10 cellular contexts compared by ENCODE assay signal in the genomic region with DNA sequence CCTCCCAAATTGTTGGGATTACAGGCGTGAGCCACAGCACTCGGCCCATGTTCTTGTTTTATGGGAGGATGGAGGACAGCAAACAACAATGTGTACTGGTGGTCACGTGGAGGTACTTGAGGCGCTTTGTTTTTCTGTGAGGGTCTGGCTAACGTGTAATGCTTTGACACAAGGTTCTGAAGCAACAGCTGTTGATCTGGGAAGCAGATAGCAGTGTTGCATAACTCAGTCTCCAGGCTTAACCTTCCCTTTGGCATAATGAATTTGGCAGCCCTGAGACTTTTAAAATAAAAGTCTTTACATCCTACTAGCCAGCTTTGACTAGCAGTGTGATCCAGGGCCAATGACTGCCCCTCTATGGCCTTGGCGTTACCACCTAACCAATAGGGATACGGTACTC. TPM values are rescaled to one million over a fixed set of nuclear protein-coding genes. Genes with fewer than 3 reads are reported as not detected.
A peak's percentile ranks its signal among the peaks of the same experiment; 100 is the strongest.
DNase-seq lines count a peak whose midpoint lies in the region; ATAC-seq, FAIRE-seq and TF ChIP-seq lines count a peak whose summit lies in the region.
"Had no signal": no experiment of that assay in that cellular context is flagged by ENCODE, and none has a peak within 500 bp of the region (broad histone marks: within the 10 kb centered on the region; RNA-seq: fewer than 3 reads in every experiment).

No MANE protein-coding gene starts in this region.

- H3K36me3 ChIP-seq in left ventricle myocardium inferior (no peaks in the 10 kb centered on the region), heart left ventricle (peaks cover 0 to 6% (median 0%) of the 10 kb centered on the region in 9 donors), HepG2 (replicated peaks in 1 of 2; ENCODE audit: control insufficient read depth in 1 of 2, insufficient read depth in 2 of 2, low read length in 2 of 2) (no peaks in the 10 kb centered on the region)

- H3K27me3 Mint-ChIP-seq in activated B cell treated with CpG ODN at 0.5 μM for 24 hours = no peaks in the 10 kb centered on the region
- H3K27me3 Mint-ChIP-seq in type B pancreatic cell = no peaks in the 10 kb centered on the region

- intact Hi-C loops in left ventricle myocardium inferior (cut with micrococcal nuclease) (no loop called here), heart left ventricle (cut with DNase I) (loop anchor here in 8 of 10 donors (2.0 to 10.0 kb wide), 14 partner anchors 19 to 249 kb away; a partner anchor contains a TSS), activated B cell treated with CpG ODN at 0.5 μM for 24 hours (cut with micrococcal nuclease) (loop anchor here (2.0 kb wide), 2 partner anchors 35 to 41 kb away; a partner anchor contains a TSS), HepG2 (cut with micrococcal nuclease; ENCODE audit: unreplicated experiment) (loop anchor here (5.0 to 10.0 kb wide), 2 partner anchors 49 to 173 kb away; a partner anchor contains a TSS)

- H3K4me3 Mint-ChIP-seq in activated B cell treated with CpG ODN at 0.5 μM for 24 hours = no peak overlapping the region
- H3K4me3 Mint-ChIP-seq in type B pancreatic cell = no peak overlapping the region

- CTCF ChIA-PET in activated B cell treated with CpG ODN at 0.5 μM for 24 hours (lab: Charles Lee) = interaction anchor here (1.0 to 4.9 kb wide), 12 partner anchors 9 to 493 kb away, joined by 4 to 90 read pairs (median 16); a partner anchor contains a TSS
- CTCF ChIA-PET in HepG2 (lab: Yijun Ruan, JAX; ENCODE audit: low intra/inter-chr PET ratio, low total read pairs) = interaction anchor here (1.2 kb wide), 1 partner anchor 20 kb away, joined by 4 read pairs; no protein-coding TSS in a partner anchor

- no TSS peak for BruUV-seq in HepG2 (replicated peaks; lab: Mats Ljungman, UMichigan)

- ATAC-seq in heart left ventricle (no peak), activated B cell treated with CpG ODN at 0.5 μM for 24 hours (ENCODE audit: low read depth) (no peak), HepG2 (no peak)

- POLR2A ChIA-PET in activated B cell treated with CpG ODN at 0.5 μM for 24 hours (lab: Charles Lee) (interaction anchor here (0.7 to 5.2 kb wide), 16 partner anchors 9 to 359 kb away, joined by 4 to 55 read pairs (median 7); a partner anchor contains a TSS), HepG2 (lab: Yijun Ruan, JAX) (interaction anchor here (0.8 to 3.0 kb wide), 5 partner anchors 9 to 158 kb away, joined by 3 to 12 read pairs (median 9); a partner anchor contains a TSS)

- H3K27me3 ChIP-seq in left ventricle myocardium inferior (ENCODE audit: low read depth) (no peaks in the 10 kb centered on the region), heart left ventricle (no peaks in the 10 kb centered on the region), HepG2 (ENCODE audit: control insufficient read depth in 1 of 2, insufficient read depth in 2 of 2, low read length in 2 of 2) (no peaks in the 10 kb centered on the region; a peak in 1 of 5 replicates)

- peaks cover 23% of the 10 kb centered on the region for H3K36me3 Mint-ChIP-seq in activated B cell treated with CpG ODN at 0.5 μM for 24 hours (ENCODE audit: low read depth)
- H3K36me3 Mint-ChIP-seq in type B pancreatic cell = peaks cover 14% of the 10 kb centered on the region

- H3K79me2 ChIP-seq in HepG2 (ENCODE audit: insufficient read depth, low read length) = peaks cover 23% of the 10 kb centered on the region

- H3K27ac ChIP-seq in left ventricle myocardium inferior (replicated peaks) = peak overlapping the region; percentile 98
- H3K27ac ChIP-seq in heart left ventricle = peak overlapping the region in 5 of 12 donors; percentile 93 to 98 (median 96)
- H3K27ac ChIP-seq in HepG2 (ENCODE audit: extremely low read length, insufficient read depth, low read length) = no peak overlapping the region

- TF ChIP-seq EP300 in HepG2 (IDR thresholded peaks at IDR 0.05; ENCODE audit: low read depth in 2 of 2, low read length in 2 of 2) = no peak
- TF ChIP-seq EP300 in HepG2 (CRISPR knock-in tag; IDR thresholded peaks at IDR 0.05; ENCODE audit: borderline replicate concordance) = no peak

- WGBS in heart left ventricle, 4 donors = 75 to 86% (median 78%) methylated on average over 7 of the region's 7 CpGs
- 59% methylated on average over 7 of the region's 7 CpGs for WGBS in HepG2 (ENCODE audit: low lambda C conversion rate)

- TF ChIP-seq POLR2A in heart left ventricle (IDR thresholded peaks at IDR 0.05) = no peak
- no peak for TF ChIP-seq POLR2A in HepG2 (IDR thresholded peaks at IDR 0.05; ENCODE audit: insufficient read depth in 1 of 2, low read depth in 2 of 2, low read length in 2 of 2)

- no peaks in the 10 kb centered on the region for H4K20me1 ChIP-seq in HepG2 (ENCODE audit: insufficient read depth, low read length)

- no peak for TF ChIP-seq RAD21 in HepG2 (CRISPR knock-in tag; IDR thresholded peaks at IDR 0.05)

- H3K4me2 ChIP-seq in HepG2 (ENCODE audit: low read depth, low read length) = peak overlapping the region; percentile 98

- H3K9me3 ChIP-seq in left ventricle myocardium inferior (replicated peaks) (no peaks in the 10 kb centered on the region), heart left ventricle (no peaks in the 10 kb centered on the region), HepG2 (ENCODE audit: low read length) (no peaks in the 10 kb centered on the region)

- H2AFZ ChIP-seq in HepG2 (ENCODE audit: low read length) = no peak overlapping the region

- H3K9me3 Mint-ChIP-seq in activated B cell treated with CpG ODN at 0.5 μM for 24 hours = no peaks in the 10 kb centered on the region
- H3K9me3 Mint-ChIP-seq in type B pancreatic cell = no peaks in the 10 kb centered on the region
- H3K9me3 Mint-ChIP-seq: CD8-positive, alpha-beta memory T cell had no signal

- H3K27ac Mint-ChIP-seq in activated B cell treated with CpG ODN at 0.5 μM for 24 hours (peak overlapping the region; percentile 100), type B pancreatic cell (peak overlapping the region; percentile 99)

- no peak for FAIRE-seq in HepG2 (lab: Jason Lieb, UNC)
- FAIRE-seq in urothelium cell line (lab: Jason Lieb, UNC) = no peak

- H3K4me3 ChIP-seq in left ventricle myocardium inferior (no peak overlapping the region), heart left ventricle (no peak overlapping the region), HepG2 (replicated peaks in 1 of 3; ENCODE audit: insufficient read depth in 1 of 3, low read depth in 2 of 3, low read length in 3 of 3) (peak overlapping the region in 1 of 3 experiments; percentile 100; a peak in 1 of 6 replicates)

- H3K9ac ChIP-seq in HepG2 (ENCODE audit: insufficient read depth, low read depth, low read length) = no peak overlapping the region

- TF ChIP-seq CTCF in left ventricle myocardium inferior (IDR thresholded peaks at IDR 0.05; ENCODE audit: borderline replicate concordance) (no peak), heart left ventricle (IDR thresholded peaks at IDR 0.05) (no peak), activated B cell treated with CpG ODN at 0.5 μM for 24 hours (IDR thresholded peaks at IDR 0.05) (no peak), HepG2 (CRISPR knock-in tag; IDR thresholded peaks at IDR 0.05) (no peak), type B pancreatic cell (conservative IDR thresholded peaks at IDR 0.05) (no peak)

- H3K4me1 Mint-ChIP-seq in activated B cell treated with CpG ODN at 0.5 μM for 24 hours (peaks cover 49% of the 10 kb centered on the region), type B pancreatic cell (ENCODE audit: unreplicated experiment) (peaks cover 33% of the 10 kb centered on the region)

- peaks cover 50% of the 10 kb centered on the region for H3K4me1 ChIP-seq in left ventricle myocardium inferior
- peaks cover 6 to 50% (median 24%) of the 10 kb centered on the region in 12 donors for H3K4me1 ChIP-seq in heart left ventricle
- H3K4me1 ChIP-seq in HepG2 (ENCODE audit: insufficient read depth, low read length) = peaks cover 40% of the 10 kb centered on the region

- in situ Hi-C loops in HepG2 (cut with HindIII; ENCODE audit: extremely low pct_ligation_motif_present, low pct_unique_long_range_greater_than_20kb) = no loop called here

- DNase-seq in left ventricle myocardium inferior (no peak), heart left ventricle (no peak), activated B cell treated with CpG ODN at 0.5 μM for 24 hours (no peak), HepG2 (ENCODE audit: low spot score) (no peak), type B pancreatic cell (ENCODE audit: extremely low spot score, unreplicated experiment) (no peak), NCI-H2227 treated with DMSO at 0.1 percent for 48 hours (lab: John Stamatoyannopoulos, UW) (no peak), urothelium cell line (ENCODE audit: low spot score) (no peak)
- DNase-seq in stimulated activated CD4-positive, alpha-beta T cell treated with anti-CD3 and anti-CD28 coated beads, Interleukin-2, amount 100 ng/mL, for 48 hours = no peak
- DNase-seq: activated CD4-positive, alpha-beta T cell treated with anti-CD3 and anti-CD28 coated beads for 4 hours; CD8-positive, alpha-beta memory T cell had no signal

RNA-seq across cellular contexts. Expression of a gene that starts 6.9 kb away (rescaled TPM):
- 11.8 TPM for total RNA-seq in left ventricle myocardium inferior
- total RNA-seq in heart left ventricle = 10 to 100 TPM; 17.0 to 41.5 (median 21.2) TPM
- polyA plus RNA-seq in heart left ventricle = 10 to 100 TPM in 1 of 2 donors, 1 to 10 TPM in 1; 8.2 to 18.4 TPM
- 55.0 and 81.2 TPM in 2 replicates for total RNA-seq in activated B cell treated with CpG ODN at 0.5 μM for 24 hours
- 3.0 and 4.4 TPM in 2 replicates for total RNA-seq in HepG2 (2016; rRNA removed; fragmentation: Illumina TruSeq; extraction: Trizol)
- total RNA-seq in HepG2 (2016; cell fraction: cytosol; rRNA removed; fragmentation: Illumina TruSeq; extraction: Trizol; ENCODE audit: low read depth) = 4.9 and 7.2 TPM in 2 replicates
- total RNA-seq in HepG2 (2016; cell fraction: insoluble cytoplasmic fraction; rRNA removed; fragmentation: Illumina TruSeq; extraction: Trizol) = 1.4 and 3.8 TPM in 2 replicates
- 6.2 and 8.6 TPM in 2 replicates for total RNA-seq in HepG2 (2016; cell fraction: membrane; rRNA removed; fragmentation: Illumina TruSeq; extraction: Trizol)
- total RNA-seq in HepG2 (2016; cell fraction: nucleus; rRNA removed; fragmentation: Illumina TruSeq; extraction: Trizol) = 3.4 and 4.3 TPM in 2 replicates
- polyA plus RNA-seq in HepG2 (2011; rRNA removed) = 6.0 and 7.0 TPM in 2 replicates
- polyA plus RNA-seq in HepG2 (2011; cell fraction: cytosol; rRNA removed) = 4.7 and 7.3 TPM in 2 replicates
- 27.6 and 35.1 TPM in 2 replicates for polyA plus RNA-seq in HepG2 (2011; cell fraction: nucleus; rRNA removed)
- 18.9 and 26.2 TPM in 2 replicates for polyA plus RNA-seq in HepG2 (2012)
- 32.0 and 36.6 TPM in 2 replicates for polyA plus RNA-seq in HepG2 (2016; cell fraction: cytosol; fragmentation: Illumina TruSeq; extraction: Trizol; ENCODE audit: low read depth)
- polyA plus RNA-seq in HepG2 (2016; cell fraction: insoluble cytoplasmic fraction; fragmentation: Illumina TruSeq; extraction: Trizol; ENCODE audit: low read depth) = 11.3 and 16.8 TPM in 2 replicates
- 30.4 and 35.3 TPM in 2 replicates for polyA plus RNA-seq in HepG2 (2016; cell fraction: membrane; fragmentation: Illumina TruSeq; extraction: Trizol; ENCODE audit: low read depth)
- 20.0 and 25.7 TPM in 2 replicates for polyA plus RNA-seq in HepG2 (2016; cell fraction: nucleus; fragmentation: Illumina TruSeq; extraction: Trizol; ENCODE audit: insufficient read depth, low read depth)
- polyA minus RNA-seq in HepG2 (2011; rRNA and poly(A)+ RNA removed; ENCODE audit: low replicate concordance) = 7.9 and 9.8 TPM in 2 replicates
- 8.1 and 9.1 TPM in 2 replicates for polyA minus RNA-seq in HepG2 (2011; cell fraction: cytosol; rRNA and poly(A)+ RNA removed)
- polyA minus RNA-seq in HepG2 (2011; cell fraction: nucleus; rRNA and poly(A)+ RNA removed) = 7.1 and 8.8 TPM in 2 replicates
- total RNA-seq in type B pancreatic cell (ENCODE audit: low replicate concordance) = 28.5 and 37.4 TPM in 2 replicates

RNA-seq across cellular contexts. Expression of a gene that starts 9.5 kb away (rescaled TPM):
- total RNA-seq in left ventricle myocardium inferior (13.2 TPM), heart left ventricle (10 to 100 TPM in 4 of 9 donors, 1 to 10 TPM in 5; 6.7 to 15.8 (median 9.2) TPM), activated B cell treated with CpG ODN at 0.5 μM for 24 hours (8.7 and 8.9 TPM in 2 replicates), HepG2 (2016; rRNA removed; fragmentation: Illumina TruSeq; extraction: Trizol) (4.0 and 4.2 TPM in 2 replicates), type B pancreatic cell (ENCODE audit: low replicate concordance) (9.4 and 9.6 TPM in 2 replicates)
- polyA plus RNA-seq in heart left ventricle (10 to 100 TPM in 1 of 2 donors, 1 to 10 TPM in 1; 8.5 to 10.4 TPM), HepG2 (2011; rRNA removed) (4.1 and 5.1 TPM in 2 replicates)
- 1.1 and 1.3 TPM in 2 replicates for total RNA-seq in HepG2 (2016; cell fraction: cytosol; rRNA removed; fragmentation: Illumina TruSeq; extraction: Trizol; ENCODE audit: low read depth)
- total RNA-seq in HepG2 (2016; cell fraction: insoluble cytoplasmic fraction; rRNA removed; fragmentation: Illumina TruSeq; extraction: Trizol) = 3.2 and 4.6 TPM in 2 replicates
- total RNA-seq in HepG2 (2016; cell fraction: membrane; rRNA removed; fragmentation: Illumina TruSeq; extraction: Trizol) = 3.3 and 3.7 TPM in 2 replicates
- total RNA-seq in HepG2 (2016; cell fraction: nucleus; rRNA removed; fragmentation: Illumina TruSeq; extraction: Trizol) = 1.9 and 2.1 TPM in 2 replicates
- 2.9 and 3.0 TPM in 2 replicates for polyA plus RNA-seq in HepG2 (2011; cell fraction: cytosol; rRNA removed)
- 9.8 and 12.0 TPM in 2 replicates for polyA plus RNA-seq in HepG2 (2011; cell fraction: nucleus; rRNA removed)
- 4.6 and 5.3 TPM in 2 replicates for polyA plus RNA-seq in HepG2 (2012)
- polyA plus RNA-seq in HepG2 (2016; cell fraction: cytosol; fragmentation: Illumina TruSeq; extraction: Trizol; ENCODE audit: low read depth) = 1.1 and 1.2 TPM in 2 replicates
- polyA plus RNA-seq in HepG2 (2016; cell fraction: insoluble cytoplasmic fraction; fragmentation: Illumina TruSeq; extraction: Trizol; ENCODE audit: low read depth) = 4.7 and 4.8 TPM in 2 replicates
- 1.6 and 1.9 TPM in 2 replicates for polyA plus RNA-seq in HepG2 (2016; cell fraction: membrane; fragmentation: Illumina TruSeq; extraction: Trizol; ENCODE audit: low read depth)
- polyA plus RNA-seq in HepG2 (2016; cell fraction: nucleus; fragmentation: Illumina TruSeq; extraction: Trizol; ENCODE audit: insufficient read depth, low read depth) = 4.1 and 5.8 TPM in 2 replicates
- polyA minus RNA-seq in HepG2 (2011; rRNA and poly(A)+ RNA removed; ENCODE audit: low replicate concordance) = 2.9 and 8.2 TPM in 2 replicates
- 1.7 and 2.9 TPM in 2 replicates for polyA minus RNA-seq in HepG2 (2011; cell fraction: cytosol; rRNA and poly(A)+ RNA removed)
- polyA minus RNA-seq in HepG2 (2011; cell fraction: nucleus; rRNA and poly(A)+ RNA removed) = 4.8 and 5.4 TPM in 2 replicates

RNA-seq across cellular contexts. Expression of a gene that starts 9.6 kb away (rescaled TPM):
- total RNA-seq in left ventricle myocardium inferior (7.1 TPM), heart left ventricle (10 to 100 TPM in 2 of 9 donors, 1 to 10 TPM in 7; 4.7 to 12.7 (median 7.2) TPM), activated B cell treated with CpG ODN at 0.5 μM for 24 hours (42.7 and 46.5 TPM in 2 replicates), HepG2 (2016; rRNA removed; fragmentation: Illumina TruSeq; extraction: Trizol) (18.4 and 19.6 TPM in 2 replicates), type B pancreatic cell (ENCODE audit: low replicate concordance) (41.3 and 43.1 TPM in 2 replicates)
- polyA plus RNA-seq in heart left ventricle (1 to 10 TPM; 5.5 to 9.3 TPM), HepG2 (2011; rRNA removed) (49.5 and 52.6 TPM in 2 replicates)
- 34.0 and 35.7 TPM in 2 replicates for total RNA-seq in HepG2 (2016; cell fraction: cytosol; rRNA removed; fragmentation: Illumina TruSeq; extraction: Trizol; ENCODE audit: low read depth)
- total RNA-seq in HepG2 (2016; cell fraction: insoluble cytoplasmic fraction; rRNA removed; fragmentation: Illumina TruSeq; extraction: Trizol) = 17.7 and 20.9 TPM in 2 replicates
- 38.4 and 42.1 TPM in 2 replicates for total RNA-seq in HepG2 (2016; cell fraction: membrane; rRNA removed; fragmentation: Illumina TruSeq; extraction: Trizol)
- total RNA-seq in HepG2 (2016; cell fraction: nucleus; rRNA removed; fragmentation: Illumina TruSeq; extraction: Trizol) = 10.8 and 12.4 TPM in 2 replicates
- 38.8 and 63.7 TPM in 2 replicates for polyA plus RNA-seq in HepG2 (2011; cell fraction: cytosol; rRNA removed)
- 31.7 and 33.0 TPM in 2 replicates for polyA plus RNA-seq in HepG2 (2011; cell fraction: nucleus; rRNA removed)
- 36.3 and 55.4 TPM in 2 replicates for polyA plus RNA-seq in HepG2 (2012)
- 26.5 and 29.6 TPM in 2 replicates for polyA plus RNA-seq in HepG2 (2016; cell fraction: cytosol; fragmentation: Illumina TruSeq; extraction: Trizol; ENCODE audit: low read depth)
- 17.0 and 19.4 TPM in 2 replicates for polyA plus RNA-seq in HepG2 (2016; cell fraction: insoluble cytoplasmic fraction; fragmentation: Illumina TruSeq; extraction: Trizol; ENCODE audit: low read depth)
- 31.3 and 37.7 TPM in 2 replicates for polyA plus RNA-seq in HepG2 (2016; cell fraction: membrane; fragmentation: Illumina TruSeq; extraction: Trizol; ENCODE audit: low read depth)
- 21.8 and 23.7 TPM in 2 replicates for polyA plus RNA-seq in HepG2 (2016; cell fraction: nucleus; fragmentation: Illumina TruSeq; extraction: Trizol; ENCODE audit: insufficient read depth, low read depth)
- polyA minus RNA-seq in HepG2 (2011; rRNA and poly(A)+ RNA removed; ENCODE audit: low replicate concordance) = 18.8 and 71.6 TPM in 2 replicates
- polyA minus RNA-seq in HepG2 (2011; cell fraction: cytosol; rRNA and poly(A)+ RNA removed) = 32.7 and 49.8 TPM in 2 replicates
- polyA minus RNA-seq in HepG2 (2011; cell fraction: nucleus; rRNA and poly(A)+ RNA removed) = 8.4 and 9.6 TPM in 2 replicates

RNA-seq across cellular contexts. Expression of a gene that starts 14.1 kb away (rescaled TPM):
- total RNA-seq in left ventricle myocardium inferior = 14.6 TPM
- 10 to 100 TPM; 11.7 to 25.8 (median 16.5) TPM for total RNA-seq in heart left ventricle
- polyA plus RNA-seq in heart left ventricle = 10 to 100 TPM; 11.9 to 27.7 TPM
- total RNA-seq in activated B cell treated with CpG ODN at 0.5 μM for 24 hours = 14.0 and 14.4 TPM in 2 replicates
- 7.0 and 8.8 TPM in 2 replicates for total RNA-seq in HepG2 (2016; rRNA removed; fragmentation: Illumina TruSeq; extraction: Trizol)
- total RNA-seq in HepG2 (2016; cell fraction: cytosol; rRNA removed; fragmentation: Illumina TruSeq; extraction: Trizol; ENCODE audit: low read depth) = 10.8 and 12.3 TPM in 2 replicates
- 4.5 and 9.6 TPM in 2 replicates for total RNA-seq in HepG2 (2016; cell fraction: insoluble cytoplasmic fraction; rRNA removed; fragmentation: Illumina TruSeq; extraction: Trizol)
- 15.2 and 19.5 TPM in 2 replicates for total RNA-seq in HepG2 (2016; cell fraction: membrane; rRNA removed; fragmentation: Illumina TruSeq; extraction: Trizol)
- 4.3 and 4.4 TPM in 2 replicates for total RNA-seq in HepG2 (2016; cell fraction: nucleus; rRNA removed; fragmentation: Illumina TruSeq; extraction: Trizol)
- 4.7 and 6.2 TPM in 2 replicates for polyA plus RNA-seq in HepG2 (2011; rRNA removed)
- polyA plus RNA-seq in HepG2 (2011; cell fraction: cytosol; rRNA removed) = 3.2 and 6.1 TPM in 2 replicates
- polyA plus RNA-seq in HepG2 (2011; cell fraction: nucleus; rRNA removed) = 12.9 and 13.3 TPM in 2 replicates
- 4.6 and 4.9 TPM in 2 replicates for polyA plus RNA-seq in HepG2 (2012)
- 17.8 and 22.3 TPM in 2 replicates for polyA plus RNA-seq in HepG2 (2016; cell fraction: cytosol; fragmentation: Illumina TruSeq; extraction: Trizol; ENCODE audit: low read depth)
- polyA plus RNA-seq in HepG2 (2016; cell fraction: insoluble cytoplasmic fraction; fragmentation: Illumina TruSeq; extraction: Trizol; ENCODE audit: low read depth) = 10.6 and 16.4 TPM in 2 replicates
- 23.8 and 25.2 TPM in 2 replicates for polyA plus RNA-seq in HepG2 (2016; cell fraction: membrane; fragmentation: Illumina TruSeq; extraction: Trizol; ENCODE audit: low read depth)
- polyA plus RNA-seq in HepG2 (2016; cell fraction: nucleus; fragmentation: Illumina TruSeq; extraction: Trizol; ENCODE audit: insufficient read depth, low read depth) = 20.2 and 22.7 TPM in 2 replicates
- polyA minus RNA-seq in HepG2 (2011; rRNA and poly(A)+ RNA removed; ENCODE audit: low replicate concordance) = 4.4 and 6.2 TPM in 2 replicates
- 1.8 and 3.4 TPM in 2 replicates for polyA minus RNA-seq in HepG2 (2011; cell fraction: cytosol; rRNA and poly(A)+ RNA removed)
- polyA minus RNA-seq in HepG2 (2011; cell fraction: nucleus; rRNA and poly(A)+ RNA removed) = 2.2 and 3.9 TPM in 2 replicates
- 16.1 and 18.1 TPM in 2 replicates for total RNA-seq in type B pancreatic cell (ENCODE audit: low replicate concordance)

RNA-seq across cellular contexts. Expression of a gene that starts 21.0 kb away (rescaled TPM):
- total RNA-seq in left ventricle myocardium inferior (74.0 TPM), heart left ventricle (10 to 100 TPM; 39.9 to 88.1 (median 69.9) TPM), activated B cell treated with CpG ODN at 0.5 μM for 24 hours (256 and 273 TPM in 2 replicates), HepG2 (2016; rRNA removed; fragmentation: Illumina TruSeq; extraction: Trizol) (124 and 127 TPM in 2 replicates), type B pancreatic cell (ENCODE audit: low replicate concordance) (170 and 232 TPM in 2 replicates)
- polyA plus RNA-seq in heart left ventricle (100 to 1,000 TPM in 1 of 2 donors, 10 to 100 TPM in 1; 72.7 to 104 TPM), HepG2 (2011; rRNA removed) (84.3 and 116 TPM in 2 replicates)
- total RNA-seq in HepG2 (2016; cell fraction: cytosol; rRNA removed; fragmentation: Illumina TruSeq; extraction: Trizol; ENCODE audit: low read depth) = 22.0 and 23.9 TPM in 2 replicates
- 117 and 129 TPM in 2 replicates for total RNA-seq in HepG2 (2016; cell fraction: insoluble cytoplasmic fraction; rRNA removed; fragmentation: Illumina TruSeq; extraction: Trizol)
- 34.1 and 39.9 TPM in 2 replicates for total RNA-seq in HepG2 (2016; cell fraction: membrane; rRNA removed; fragmentation: Illumina TruSeq; extraction: Trizol)
- total RNA-seq in HepG2 (2016; cell fraction: nucleus; rRNA removed; fragmentation: Illumina TruSeq; extraction: Trizol) = 67.4 and 78.0 TPM in 2 replicates
- 64.9 and 87.3 TPM in 2 replicates for polyA plus RNA-seq in HepG2 (2011; cell fraction: cytosol; rRNA removed)
- 388 and 484 TPM in 2 replicates for polyA plus RNA-seq in HepG2 (2011; cell fraction: nucleus; rRNA removed)
- 86.8 and 111 TPM in 2 replicates for polyA plus RNA-seq in HepG2 (2012)
- 10.3 TPM in 2 replicates for polyA plus RNA-seq in HepG2 (2016; cell fraction: cytosol; fragmentation: Illumina TruSeq; extraction: Trizol; ENCODE audit: low read depth)
- polyA plus RNA-seq in HepG2 (2016; cell fraction: insoluble cytoplasmic fraction; fragmentation: Illumina TruSeq; extraction: Trizol; ENCODE audit: low read depth) = 146 and 162 TPM in 2 replicates
- 21.2 and 21.5 TPM in 2 replicates for polyA plus RNA-seq in HepG2 (2016; cell fraction: membrane; fragmentation: Illumina TruSeq; extraction: Trizol; ENCODE audit: low read depth)
- 178 and 182 TPM in 2 replicates for polyA plus RNA-seq in HepG2 (2016; cell fraction: nucleus; fragmentation: Illumina TruSeq; extraction: Trizol; ENCODE audit: insufficient read depth, low read depth)
- 124 and 144 TPM in 2 replicates for polyA minus RNA-seq in HepG2 (2011; rRNA and poly(A)+ RNA removed; ENCODE audit: low replicate concordance)
- polyA minus RNA-seq in HepG2 (2011; cell fraction: cytosol; rRNA and poly(A)+ RNA removed) = 41.7 and 55.9 TPM in 2 replicates
- polyA minus RNA-seq in HepG2 (2011; cell fraction: nucleus; rRNA and poly(A)+ RNA removed) = 60.4 and 76.0 TPM in 2 replicates
